ENCODE assay signal across 20 cellular contexts in genomic region chr5:139397921-139398320, GRCh38. TPM values are rescaled to one million over a fixed set of nuclear protein-coding genes. Genes with fewer than 3 reads are reported as not detected.
DNase-seq lines count a peak whose midpoint lies in the region; ATAC-seq and TF ChIP-seq lines count a peak whose summit lies in the region.
"Had no signal": no experiment of that assay in that cellular context is flagged by ENCODE, and none has a peak within 500 bp of the region (broad histone marks: within the 10 kb centered on the region; RNA-seq: fewer than 3 reads in every experiment).

No MANE protein-coding gene starts in this region.

- H3K27me3 ChIP-seq in Panc1 (ENCODE audit: control insufficient read depth, insufficient read depth, low read length): no peaks in the 10 kb centered on the region
- H3K27me3 ChIP-seq in gastrocnemius medialis: no peaks in the 10 kb centered on the region

- peaks cover 14% of the 10 kb centered on the region for H3K4me1 ChIP-seq in Panc1 (ENCODE audit: control insufficient read depth, insufficient read depth, low read length)
- peaks cover 32 to 33% of the 10 kb centered on the region in 2 donors for H3K4me1 ChIP-seq in gastrocnemius medialis

- BruUV-seq in Panc1 (replicated peaks; lab: Mats Ljungman, UMichigan): TSS peak; percentile 43

- H3K36me3 ChIP-seq in Panc1 (ENCODE audit: control insufficient read depth, insufficient read depth, low read length) (no peaks in the 10 kb centered on the region), gastrocnemius medialis (no peaks in the 10 kb centered on the region)
- H3K36me3 ChIP-seq: Peyer's patch had no signal

- DNase-seq in activated CD4-positive, alpha-beta T cell treated with anti-CD3 and anti-CD28 coated beads, Interleukin-2, amount 10 ng/mL, durations not matched to agents 7 days and 5 days: no peak
- DNase-seq in activated CD4-positive, alpha-beta T cell treated with anti-CD3 and anti-CD28 coated beads for 36 hours: no peak
- DNase-seq in AG08396 (ENCODE audit: low spot score) (peak; percentile 7), Panc1 (ENCODE audit: low read depth, low spot score) (no peak), gastrocnemius medialis (no peak), NCI-H748 treated with DMSO at 0.1 percent for 48 hours (lab: John Stamatoyannopoulos, UW) (no peak), SW480 (ENCODE audit: low spot score) (no peak)
- no peak for DNase-seq in activated T-helper 2 cell treated with anti-CD3 and anti-CD28 coated beads, Interferon-gamma antibody, Interleukin-2, Interleukin-4, amounts not matched to agents 10 μg/mL and 5 μg/mL and 100 μg/mL, durations not matched to agents 14 hours and 24 hours and 36 hours (ENCODE audit: low spot score)
- DNase-seq: CD8-positive, alpha-beta T cell; HFFc6; KBM-7; NCI-H1092; NCI-H1694; NCI-H82; SHP77 had no signal

- H3K4me3 ChIP-seq in Panc1 (ENCODE audit: low read depth in 2 of 2, low read length in 2 of 2): no peak overlapping the region
- no peak overlapping the region for H3K4me3 ChIP-seq in gastrocnemius medialis
- H3K4me3 ChIP-seq: Peyer's patch had no signal

- H3K36me3 Mint-ChIP-seq in activated CD4-positive, alpha-beta T cell treated with anti-CD3 and anti-CD28 coated beads, Interleukin-2, amount 10 ng/mL, durations not matched to agents 7 days and 5 days (ENCODE audit: low read depth): peaks cover 10% of the 10 kb centered on the region
- peaks cover 9% of the 10 kb centered on the region for H3K36me3 Mint-ChIP-seq in activated CD4-positive, alpha-beta T cell treated with anti-CD3 and anti-CD28 coated beads for 36 hours (ENCODE audit: low read depth)
- peaks cover 47% of the 10 kb centered on the region for H3K36me3 Mint-ChIP-seq in activated T-helper 2 cell treated with anti-CD3 and anti-CD28 coated beads, Interferon-gamma antibody, Interleukin-2, Interleukin-4, amounts not matched to agents 10 μg/mL and 5 μg/mL and 100 μg/mL, durations not matched to agents 14 hours and 24 hours and 36 hours (ENCODE audit: low read depth)

- H3K4me1 Mint-ChIP-seq in activated CD4-positive, alpha-beta T cell treated with anti-CD3 and anti-CD28 coated beads, Interleukin-2, amount 10 ng/mL, durations not matched to agents 7 days and 5 days: peaks cover 34% of the 10 kb centered on the region
- H3K4me1 Mint-ChIP-seq in activated CD4-positive, alpha-beta T cell treated with anti-CD3 and anti-CD28 coated beads for 36 hours: peaks cover 22% of the 10 kb centered on the region
- peaks cover 29% of the 10 kb centered on the region for H3K4me1 Mint-ChIP-seq in activated T-helper 2 cell treated with anti-CD3 and anti-CD28 coated beads, Interferon-gamma antibody, Interleukin-2, Interleukin-4, amounts not matched to agents 10 μg/mL and 5 μg/mL and 100 μg/mL, durations not matched to agents 14 hours and 24 hours and 36 hours (ENCODE audit: low read depth)

- in situ Hi-C loops in Panc1 (cut with HindIII; ENCODE audit: low pct_unique_long_range_greater_than_20kb, low sequenced_read_pairs): no loop called here
- in situ Hi-C loops in gastrocnemius medialis (cut with MboI; ENCODE audit: low sequenced_read_pairs in 4 of 4): no loop called here

- no peak overlapping the region for H3K4me3 Mint-ChIP-seq in activated CD4-positive, alpha-beta T cell treated with anti-CD3 and anti-CD28 coated beads, Interleukin-2, amount 10 ng/mL, durations not matched to agents 7 days and 5 days
- H3K4me3 Mint-ChIP-seq in activated CD4-positive, alpha-beta T cell treated with anti-CD3 and anti-CD28 coated beads for 36 hours: no peak overlapping the region
- H3K4me3 Mint-ChIP-seq in activated T-helper 2 cell treated with anti-CD3 and anti-CD28 coated beads, Interferon-gamma antibody, Interleukin-2, Interleukin-4, amounts not matched to agents 10 μg/mL and 5 μg/mL and 100 μg/mL, durations not matched to agents 14 hours and 24 hours and 36 hours (ENCODE audit: low read depth): no peak overlapping the region
- H3K4me3 Mint-ChIP-seq: B cell; CD8-positive, alpha-beta T cell; HFFc6 had no signal

- intact Hi-C loops in activated CD4-positive, alpha-beta T cell treated with anti-CD3 and anti-CD28 coated beads for 36 hours (cut with DNase I, micrococcal nuclease): loop anchor here (10.0 kb wide), 2 partner anchors 203 to 743 kb away; partner anchors contain the start of gene SIL1 (in 1 of the 2)
- intact Hi-C loops in Panc1 (cut with micrococcal nuclease; ENCODE audit: unreplicated experiment): loop anchor here (10.0 kb wide), 1 partner anchor 113 kb away; no protein-coding TSS in a partner anchor
- intact Hi-C loops in gastrocnemius medialis (cut with DNase I; ENCODE audit: low total_unique reads): no loop called here
- intact Hi-C loops in activated T-helper 2 cell treated with anti-CD3 and anti-CD28 coated beads, Interferon-gamma antibody, Interleukin-2, Interleukin-4, amounts not matched to agents 10 μg/mL and 5 μg/mL and 100 μg/mL, durations not matched to agents 14 hours and 24 hours and 36 hours (cut with micrococcal nuclease): no loop called here

- CTCF ChIA-PET in activated CD4-positive, alpha-beta T cell treated with anti-CD3 and anti-CD28 coated beads, Interleukin-2, amount 10 ng/mL, durations not matched to agents 7 days and 5 days (lab: Charles Lee): interaction anchor here (0.6 kb wide), 1 partner anchor 170 kb away, joined by 3 read pairs; no protein-coding TSS in a partner anchor
- CTCF ChIA-PET in activated CD4-positive, alpha-beta T cell treated with anti-CD3 and anti-CD28 coated beads for 36 hours (lab: Charles Lee): interaction anchor here (0.7 to 0.8 kb wide), 2 partner anchors 86 to 746 kb away, joined by 3 read pairs; no protein-coding TSS in a partner anchor
- CTCF ChIA-PET in Panc1 (lab: Charles Lee): no interaction called here

- no peaks in the 10 kb centered on the region for H3K9me3 Mint-ChIP-seq in activated CD4-positive, alpha-beta T cell treated with anti-CD3 and anti-CD28 coated beads, Interleukin-2, amount 10 ng/mL, durations not matched to agents 7 days and 5 days
- H3K9me3 Mint-ChIP-seq in activated CD4-positive, alpha-beta T cell treated with anti-CD3 and anti-CD28 coated beads for 36 hours (ENCODE audit: low read depth): no peaks in the 10 kb centered on the region
- no peaks in the 10 kb centered on the region for H3K9me3 Mint-ChIP-seq in activated T-helper 2 cell treated with anti-CD3 and anti-CD28 coated beads, Interferon-gamma antibody, Interleukin-2, Interleukin-4, amounts not matched to agents 10 μg/mL and 5 μg/mL and 100 μg/mL, durations not matched to agents 14 hours and 24 hours and 36 hours
- H3K9me3 Mint-ChIP-seq: CD8-positive, alpha-beta T cell; HFFc6 had no signal

- H3K27me3 Mint-ChIP-seq in activated CD4-positive, alpha-beta T cell treated with anti-CD3 and anti-CD28 coated beads, Interleukin-2, amount 10 ng/mL, durations not matched to agents 7 days and 5 days: no peaks in the 10 kb centered on the region
- H3K27me3 Mint-ChIP-seq in activated CD4-positive, alpha-beta T cell treated with anti-CD3 and anti-CD28 coated beads for 36 hours: no peaks in the 10 kb centered on the region
- no peaks in the 10 kb centered on the region for H3K27me3 Mint-ChIP-seq in activated T-helper 2 cell treated with anti-CD3 and anti-CD28 coated beads, Interferon-gamma antibody, Interleukin-2, Interleukin-4, amounts not matched to agents 10 μg/mL and 5 μg/mL and 100 μg/mL, durations not matched to agents 14 hours and 24 hours and 36 hours (ENCODE audit: low read depth)
- H3K27me3 Mint-ChIP-seq: B cell had no signal

- H3K27ac Mint-ChIP-seq in activated CD4-positive, alpha-beta T cell treated with anti-CD3 and anti-CD28 coated beads, Interleukin-2, amount 10 ng/mL, durations not matched to agents 7 days and 5 days: peak overlapping the region; percentile 19
- H3K27ac Mint-ChIP-seq in activated CD4-positive, alpha-beta T cell treated with anti-CD3 and anti-CD28 coated beads for 36 hours: no peak overlapping the region
- no peak overlapping the region for H3K27ac Mint-ChIP-seq in activated T-helper 2 cell treated with anti-CD3 and anti-CD28 coated beads, Interferon-gamma antibody, Interleukin-2, Interleukin-4, amounts not matched to agents 10 μg/mL and 5 μg/mL and 100 μg/mL, durations not matched to agents 14 hours and 24 hours and 36 hours
- H3K27ac Mint-ChIP-seq: B cell; CD8-positive, alpha-beta T cell; HFFc6 had no signal

- H3K27ac ChIP-seq in Panc1 (ENCODE audit: low read length) (no peak overlapping the region), gastrocnemius medialis (peak overlapping the region; percentile 99 to 100 (median 100))
- H3K27ac ChIP-seq: HL-60, Peyer's patch had no signal

- no peak for TF ChIP-seq POLR2A in gastrocnemius medialis (IDR thresholded peaks at IDR 0.05)

- no peak for ATAC-seq in activated CD4-positive, alpha-beta T cell treated with anti-CD3 and anti-CD28 coated beads for 36 hours
- ATAC-seq in Panc1 (no peak), gastrocnemius medialis (no peak)
- ATAC-seq: CD8-positive, alpha-beta T cell had no signal

- POLR2A ChIA-PET in activated CD4-positive, alpha-beta T cell treated with anti-CD3 and anti-CD28 coated beads, Interleukin-2, amount 10 ng/mL, durations not matched to agents 7 days and 5 days (lab: Charles Lee): no interaction called here
- POLR2A ChIA-PET in activated CD4-positive, alpha-beta T cell treated with anti-CD3 and anti-CD28 coated beads for 36 hours (lab: Charles Lee): no interaction called here
- POLR2A ChIA-PET in Panc1 (lab: Charles Lee): no interaction called here

- no peaks in the 10 kb centered on the region for H3K9me3 ChIP-seq in Panc1 (ENCODE audit: control insufficient read depth, insufficient read depth, low read depth, low read length)
- no peaks in the 10 kb centered on the region for H3K9me3 ChIP-seq in gastrocnemius medialis
- H3K9me3 ChIP-seq: Peyer's patch had no signal

- no peak for TF ChIP-seq CTCF in Panc1 (IDR thresholded peaks at IDR 0.05)
- TF ChIP-seq CTCF in gastrocnemius medialis (IDR thresholded peaks at IDR 0.05 in 4 of 5, conservative IDR thresholded peaks at IDR 0.05 in 1 of 5): no peak

RNA-seq across cellular contexts. Expression of gene PROB1, which starts 3.0 kb away (rescaled TPM):
- total RNA-seq in activated CD4-positive, alpha-beta T cell treated with anti-CD3 and anti-CD28 coated beads, Interleukin-2, amount 10 ng/mL, durations not matched to agents 7 days and 5 days: 1 to 10 TPM; 3.3 to 3.4 TPM
- total RNA-seq in activated CD4-positive, alpha-beta T cell treated with anti-CD3 and anti-CD28 coated beads for 36 hours: 1 to 10 TPM; 3.2 TPM
- total RNA-seq in Panc1 (2021; ENCODE audit: unreplicated experiment) (2.3 TPM), gastrocnemius medialis (10 to 100 TPM; 26.8 to 81.4 (median 52.9) TPM)
- polyA plus RNA-seq in Panc1 (2012; ENCODE audit: insufficient read length): 3.8 TPM
- total RNA-seq in activated T-helper 2 cell treated with anti-CD3 and anti-CD28 coated beads, Interferon-gamma antibody, Interleukin-2, Interleukin-4, amounts not matched to agents 10 μg/mL and 5 μg/mL and 100 μg/mL, durations not matched to agents 14 hours and 24 hours and 36 hours: 7.7 and 8.3 TPM in 2 replicates

RNA-seq across cellular contexts. Expression of gene SPATA24, which starts 6.0 kb away (rescaled TPM):
- total RNA-seq in activated CD4-positive, alpha-beta T cell treated with anti-CD3 and anti-CD28 coated beads, Interleukin-2, amount 10 ng/mL, durations not matched to agents 7 days and 5 days: 1 to 10 TPM; 5.5 to 7.2 TPM
- total RNA-seq in activated CD4-positive, alpha-beta T cell treated with anti-CD3 and anti-CD28 coated beads for 36 hours: 1 to 10 TPM; 4.6 to 5.9 TPM
- 5.5 TPM for total RNA-seq in Panc1 (2021; ENCODE audit: unreplicated experiment)
- 4.0 TPM for polyA plus RNA-seq in Panc1 (2012; ENCODE audit: insufficient read length)
- 10 to 100 TPM in 3 of 4 donors, 1 to 10 TPM in 1; 6.8 to 24.1 (median 12.5) TPM for total RNA-seq in gastrocnemius medialis
- 4.7 and 4.8 TPM in 2 replicates for total RNA-seq in activated T-helper 2 cell treated with anti-CD3 and anti-CD28 coated beads, Interferon-gamma antibody, Interleukin-2, Interleukin-4, amounts not matched to agents 10 μg/mL and 5 μg/mL and 100 μg/mL, durations not matched to agents 14 hours and 24 hours and 36 hours

RNA-seq across cellular contexts. Expression of gene MZB1, which starts 8.2 kb away (rescaled TPM):
- 10 to 100 TPM; 12.7 to 13.4 TPM for total RNA-seq in activated CD4-positive, alpha-beta T cell treated with anti-CD3 and anti-CD28 coated beads, Interleukin-2, amount 10 ng/mL, durations not matched to agents 7 days and 5 days
- 1 to 10 TPM; 7.8 to 9.8 TPM for total RNA-seq in activated CD4-positive, alpha-beta T cell treated with anti-CD3 and anti-CD28 coated beads for 36 hours
- 0.49 TPM for total RNA-seq in Panc1 (2021; ENCODE audit: unreplicated experiment)
- polyA plus RNA-seq in Panc1 (2012; ENCODE audit: insufficient read length): 0.21 TPM
- under 1 TPM in 1 of 4 donors, not detected in 3; 0.46 TPM for total RNA-seq in gastrocnemius medialis
- total RNA-seq in activated T-helper 2 cell treated with anti-CD3 and anti-CD28 coated beads, Interferon-gamma antibody, Interleukin-2, Interleukin-4, amounts not matched to agents 10 μg/mL and 5 μg/mL and 100 μg/mL, durations not matched to agents 14 hours and 24 hours and 36 hours: 48.3 and 53.6 TPM in 2 replicates
- total RNA-seq: Daoy had no signal

RNA-seq across cellular contexts. Expression of gene SLC23A1, which starts 14.8 kb away (rescaled TPM):
- under 1 TPM; 0.75 to 0.77 TPM for total RNA-seq in activated CD4-positive, alpha-beta T cell treated with anti-CD3 and anti-CD28 coated beads, Interleukin-2, amount 10 ng/mL, durations not matched to agents 7 days and 5 days
- total RNA-seq in activated CD4-positive, alpha-beta T cell treated with anti-CD3 and anti-CD28 coated beads for 36 hours: under 1 TPM; 0.43 to 0.53 TPM
- not detected for total RNA-seq in Panc1 (2021; ENCODE audit: unreplicated experiment)
- polyA plus RNA-seq in Panc1 (2012; ENCODE audit: insufficient read length): not detected
- not detected for total RNA-seq in gastrocnemius medialis
- total RNA-seq in activated T-helper 2 cell treated with anti-CD3 and anti-CD28 coated beads, Interferon-gamma antibody, Interleukin-2, Interleukin-4, amounts not matched to agents 10 μg/mL and 5 μg/mL and 100 μg/mL, durations not matched to agents 14 hours and 24 hours and 36 hours: 2.1 and 4.2 TPM in 2 replicates
- total RNA-seq: CD8-positive, alpha-beta T cell; Daoy; H1; HFFc6 had no signal
- polyA plus RNA-seq: H1 had no signal

RNA-seq across cellular contexts. Expression of gene DNAJC18, which starts 41.4 kb away (rescaled TPM):
- 1 to 10 TPM; 4.5 to 6.8 TPM for total RNA-seq in activated CD4-positive, alpha-beta T cell treated with anti-CD3 and anti-CD28 coated beads, Interleukin-2, amount 10 ng/mL, durations not matched to agents 7 days and 5 days
- total RNA-seq in activated CD4-positive, alpha-beta T cell treated with anti-CD3 and anti-CD28 coated beads for 36 hours: 10 to 100 TPM; 33.1 to 35.6 TPM
- total RNA-seq in Panc1 (2021; ENCODE audit: unreplicated experiment): 8.8 TPM
- polyA plus RNA-seq in Panc1 (2012; ENCODE audit: insufficient read length): 8.8 TPM
- total RNA-seq in gastrocnemius medialis: 10 to 100 TPM in 3 of 4 donors, 1 to 10 TPM in 1; 5.1 to 21.7 (median 13.3) TPM
- total RNA-seq in activated T-helper 2 cell treated with anti-CD3 and anti-CD28 coated beads, Interferon-gamma antibody, Interleukin-2, Interleukin-4, amounts not matched to agents 10 μg/mL and 5 μg/mL and 100 μg/mL, durations not matched to agents 14 hours and 24 hours and 36 hours: 29.8 and 35.8 TPM in 2 replicates

Comparison
In these comparisons a context has a peak if more than half of its experiments do, and no peak if none do; other contexts are left out.
1. intact Hi-C loops: an anchor here in activated CD4-positive, alpha-beta T cell treated with anti-CD3 and anti-CD28 coated beads for 36 hours (10.0 kb wide) and Panc1 (10.0 kb wide); none called in gastrocnemius medialis and activated T-helper 2 cell treated with anti-CD3 and anti-CD28 coated beads, Interferon-gamma antibody, Interleukin-2, Interleukin-4, amounts not matched to agents 10 μg/mL and 5 μg/mL and 100 μg/mL, durations not matched to agents 14 hours and 24 hours and 36 hours.